In the genomic region with DNA sequence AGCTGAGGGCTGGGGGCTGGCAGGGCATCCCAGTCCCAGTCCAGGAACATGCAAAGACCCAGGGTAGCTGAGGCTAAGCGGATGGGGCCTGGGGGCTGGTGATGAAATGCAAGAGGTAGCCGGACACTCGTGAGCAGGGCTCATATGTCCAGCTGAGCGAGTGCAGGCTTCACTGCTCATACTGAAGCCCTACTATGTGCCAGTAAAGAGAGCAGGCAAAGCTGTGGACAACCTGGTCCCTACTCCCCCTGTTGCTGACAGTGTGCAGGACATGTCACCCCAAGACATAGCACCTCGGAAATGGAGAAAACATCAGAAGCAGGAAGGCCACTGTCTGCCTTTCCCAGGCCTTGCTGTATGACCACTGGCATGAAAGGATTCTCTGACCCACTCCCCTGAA, we compare ENCODE assay signal across 40 cellular contexts.
"Had no signal": no experiment of that assay in that cellular context is flagged by ENCODE, and none has a peak within 500 bp of the region (broad histone marks: within the 10 kb centered on the region; RNA-seq: fewer than 3 reads in every experiment).

No MANE protein-coding gene starts in this region.

- H3K27me3 Mint-ChIP-seq: activated CD4-positive, alpha-beta memory T cell treated with anti-CD3 and anti-CD28 coated beads, Interleukin-2, amount 10 ng/mL, durations not matched to agents 7 days and 5 days; activated CD4-positive, alpha-beta T cell treated with anti-CD3 and anti-CD28 coated beads for 36 hours; activated CD4-positive, alpha-beta T cell treated with anti-CD3 and anti-CD28 coated beads, Interleukin-2, amount 10 ng/mL, durations not matched to agents 7 days and 5 days; activated CD8-positive, alpha-beta memory T cell treated with anti-CD3 and anti-CD28 coated beads, Interleukin-2, amount 10 ng/mL, durations not matched to agents 7 days and 5 days; activated naive CD4-positive, alpha-beta T cell treated with anti-CD3 and anti-CD28 coated beads, Interleukin-2, amount 10 ng/mL, durations not matched to agents 7 days and 5 days; activated naive CD4-positive, alpha-beta T cell treated with anti-CD3 and anti-CD28 coated beads, Interleukin-2, amount 50 U/mL, for 24 hours; activated naive CD8-positive, alpha-beta T cell; activated naive CD8-positive, alpha-beta T cell treated with anti-CD3 and anti-CD28 coated beads, Interleukin-2, amount 10 ng/mL, durations not matched to agents 7 days and 5 days; activated naive CD8-positive, alpha-beta T cell treated with anti-CD3 and anti-CD28 coated beads, Interleukin-2, amount 50 U/mL, for 24 hours; activated T-cell treated with anti-CD3 and anti-CD28 coated beads, Interleukin-2, amount 50 U/mL, for 24 hours; central memory CD8-positive, alpha-beta T cell had no signal

- H3K36me3 ChIP-seq: ascending aorta, cardiac muscle cell had no signal

- H3K4me1 Mint-ChIP-seq: activated CD4-positive, alpha-beta T cell treated with anti-CD3 and anti-CD28 coated beads for 36 hours; activated CD8-positive, alpha-beta memory T cell treated with anti-CD3 and anti-CD28 coated beads, Interleukin-2, amount 10 ng/mL, durations not matched to agents 7 days and 5 days; activated naive CD4-positive, alpha-beta T cell treated with anti-CD3 and anti-CD28 coated beads, Interleukin-2, amount 10 ng/mL, durations not matched to agents 7 days and 5 days; activated naive CD4-positive, alpha-beta T cell treated with anti-CD3 and anti-CD28 coated beads, Interleukin-2, amount 50 U/mL, for 24 hours; activated naive CD8-positive, alpha-beta T cell treated with anti-CD3 and anti-CD28 coated beads, Interleukin-2, amount 50 U/mL, for 24 hours; central memory CD8-positive, alpha-beta T cell had no signal

- H3K27me3 ChIP-seq: ascending aorta, cardiac muscle cell had no signal

- H3K27ac Mint-ChIP-seq: activated CD4-positive, alpha-beta memory T cell treated with anti-CD3 and anti-CD28 coated beads, Interleukin-2, amount 10 ng/mL, durations not matched to agents 7 days and 5 days; activated CD4-positive, alpha-beta T cell treated with anti-CD3 and anti-CD28 coated beads for 36 hours; activated CD4-positive, alpha-beta T cell treated with anti-CD3 and anti-CD28 coated beads, Interleukin-2, amount 10 ng/mL, durations not matched to agents 7 days and 5 days; activated CD8-positive, alpha-beta memory T cell treated with anti-CD3 and anti-CD28 coated beads, Interleukin-2, amount 10 ng/mL, durations not matched to agents 7 days and 5 days; activated CD8-positive, alpha-beta T cell treated with anti-CD3 and anti-CD28 coated beads, Interleukin-2, amount 10 ng/mL, durations not matched to agents 7 days and 5 days; activated naive CD4-positive, alpha-beta T cell treated with anti-CD3 and anti-CD28 coated beads, Interleukin-2, amount 10 ng/mL, durations not matched to agents 7 days and 5 days; activated naive CD4-positive, alpha-beta T cell treated with anti-CD3 and anti-CD28 coated beads, Interleukin-2, amount 50 U/mL, for 24 hours; activated naive CD8-positive, alpha-beta T cell; activated naive CD8-positive, alpha-beta T cell treated with anti-CD3 and anti-CD28 coated beads, Interleukin-2, amount 10 ng/mL, durations not matched to agents 7 days and 5 days; activated naive CD8-positive, alpha-beta T cell treated with anti-CD3 and anti-CD28 coated beads, Interleukin-2, amount 50 U/mL, for 24 hours; activated T-cell treated with anti-CD3 and anti-CD28 coated beads, Interleukin-2, amount 50 U/mL, for 24 hours; activated T-helper 2 cell treated with anti-CD3 and anti-CD28 coated beads, Interferon-gamma antibody, Interleukin-2, Interleukin-4, amounts not matched to agents 10 μg/mL and 5 μg/mL and 100 μg/mL, durations not matched to agents 14 hours and 24 hours and 36 hours; T-helper 1 cell treated with Interleukin-12 subunit alpha and Interleukin-12 subunit beta and Interleukin-4 antibody, amounts not matched to agents 30 μg/mL and 1 μg/mL, for 36 hours; T-helper 2 cell treated with Interferon-gamma antibody and Interleukin-4, amounts not matched to agents 5 μg/mL and 100 μg/mL, for 36 hours; WTC11 had no signal

- H3K9me3 Mint-ChIP-seq: activated CD4-positive, alpha-beta memory T cell treated with anti-CD3 and anti-CD28 coated beads, Interleukin-2, amount 10 ng/mL, durations not matched to agents 7 days and 5 days; activated CD4-positive, alpha-beta T cell treated with anti-CD3 and anti-CD28 coated beads, Interleukin-2, amount 10 ng/mL, durations not matched to agents 7 days and 5 days; activated naive CD4-positive, alpha-beta T cell treated with anti-CD3 and anti-CD28 coated beads, Interleukin-2, amount 10 ng/mL, durations not matched to agents 7 days and 5 days; activated naive CD4-positive, alpha-beta T cell treated with anti-CD3 and anti-CD28 coated beads, Interleukin-2, amount 50 U/mL, for 24 hours; activated naive CD8-positive, alpha-beta T cell treated with anti-CD3 and anti-CD28 coated beads, Interleukin-2, amount 10 ng/mL, durations not matched to agents 7 days and 5 days; activated naive CD8-positive, alpha-beta T cell treated with anti-CD3 and anti-CD28 coated beads, Interleukin-2, amount 50 U/mL, for 24 hours; activated T-cell treated with anti-CD3 and anti-CD28 coated beads, Interleukin-2, amount 50 U/mL, for 24 hours; activated T-helper 2 cell treated with anti-CD3 and anti-CD28 coated beads, Interferon-gamma antibody, Interleukin-2, Interleukin-4, amounts not matched to agents 10 μg/mL and 5 μg/mL and 100 μg/mL, durations not matched to agents 14 hours and 24 hours and 36 hours; brain; central memory CD8-positive, alpha-beta T cell; T-helper 1 cell treated with Interleukin-12 subunit alpha and Interleukin-12 subunit beta and Interleukin-4 antibody, amounts not matched to agents 30 μg/mL and 1 μg/mL, for 36 hours; T-helper 2 cell treated with Interferon-gamma antibody and Interleukin-4, amounts not matched to agents 5 μg/mL and 100 μg/mL, for 36 hours; WTC11 had no signal

- DNase-seq: activated CD4-positive, alpha-beta memory T cell treated with anti-CD3 and anti-CD28 coated beads, Interleukin-2, amount 10 ng/mL, durations not matched to agents 7 days and 5 days; activated CD4-positive, alpha-beta T cell treated with anti-CD3 and anti-CD28 coated beads for 1 hour; activated CD4-positive, alpha-beta T cell treated with anti-CD3 and anti-CD28 coated beads for 36 hours; activated CD4-positive, alpha-beta T cell treated with anti-CD3 and anti-CD28 coated beads for 48 hours; activated CD4-positive, alpha-beta T cell treated with anti-CD3 and anti-CD28 coated beads, Interleukin-2, amount 10 ng/mL, durations not matched to agents 7 days and 5 days; activated CD4-positive, alpha-beta T cell treated with anti-CD3 and anti-CD28 coated beads, Interleukin-2, amount 50 U/mL, for 48 hours; activated CD4-positive, CD25-positive, alpha-beta regulatory T cell; activated CD8-positive, alpha-beta memory T cell treated with anti-CD3 and anti-CD28 coated beads for 24 hours; activated CD8-positive, alpha-beta memory T cell treated with anti-CD3 and anti-CD28 coated beads, Interleukin-2, amount 10 ng/mL, durations not matched to agents 7 days and 5 days; activated CD8-positive, alpha-beta memory T cell treated with anti-CD3 and anti-CD28 coated beads, Interleukin-2, amount 50 U/mL, for 48 hours; activated CD8-positive, alpha-beta T cell treated with anti-CD3 and anti-CD28 coated beads, Interleukin-2, amount 10 ng/mL, durations not matched to agents 7 days and 5 days; activated effector memory CD4-positive, alpha-beta T cell treated with Interleukin-2 at 50 U/mL for 16 hours; activated gamma-delta T cell; activated naive CD4-positive, alpha-beta T cell treated with anti-CD3 and anti-CD28 coated beads, Interleukin-2, amount 10 ng/mL, durations not matched to agents 7 days and 5 days; activated naive CD4-positive, alpha-beta T cell treated with Interleukin-2 at 50 U/mL for 16 hours; activated naive CD8-positive, alpha-beta T cell treated with anti-CD3 and anti-CD28 coated beads, Interleukin-2, amount 10 ng/mL, durations not matched to agents 7 days and 5 days; activated naive CD8-positive, alpha-beta T cell treated with anti-CD3 and anti-CD28 coated beads, Interleukin-2, amount 50 U/mL, for 24 hours; activated T-cell treated with anti-CD3 and anti-CD28 coated beads, Interleukin-2, amount 50 U/mL, for 24 hours; activated T-cell treated with anti-CD3 and anti-CD28 coated beads, Interleukin-2, amount 50 U/mL, for 48 hours; amygdala; anterior cingulate cortex; caudate nucleus; cerebellar nuclear complex; T-helper 1 cell; T-helper 2 cell; T-helper 9 cell had no signal

- H3K27ac ChIP-seq: ascending aorta, cardiac muscle cell, VCaP had no signal

- H3K4me3 Mint-ChIP-seq: activated CD4-positive, alpha-beta memory T cell treated with anti-CD3 and anti-CD28 coated beads, Interleukin-2, amount 10 ng/mL, durations not matched to agents 7 days and 5 days; activated CD4-positive, alpha-beta T cell treated with anti-CD3 and anti-CD28 coated beads for 36 hours; activated CD4-positive, alpha-beta T cell treated with anti-CD3 and anti-CD28 coated beads, Interleukin-2, amount 10 ng/mL, durations not matched to agents 7 days and 5 days; activated CD8-positive, alpha-beta memory T cell treated with anti-CD3 and anti-CD28 coated beads, Interleukin-2, amount 10 ng/mL, durations not matched to agents 7 days and 5 days; activated CD8-positive, alpha-beta T cell treated with anti-CD3 and anti-CD28 coated beads, Interleukin-2, amount 10 ng/mL, durations not matched to agents 7 days and 5 days; activated naive CD4-positive, alpha-beta T cell treated with anti-CD3 and anti-CD28 coated beads, Interleukin-2, amount 10 ng/mL, durations not matched to agents 7 days and 5 days; activated naive CD4-positive, alpha-beta T cell treated with anti-CD3 and anti-CD28 coated beads, Interleukin-2, amount 50 U/mL, for 24 hours; activated naive CD8-positive, alpha-beta T cell; activated naive CD8-positive, alpha-beta T cell treated with anti-CD3 and anti-CD28 coated beads, Interleukin-2, amount 10 ng/mL, durations not matched to agents 7 days and 5 days; activated naive CD8-positive, alpha-beta T cell treated with anti-CD3 and anti-CD28 coated beads, Interleukin-2, amount 50 U/mL, for 24 hours; activated T-cell treated with anti-CD3 and anti-CD28 coated beads, Interleukin-2, amount 50 U/mL, for 24 hours; brain; central memory CD8-positive, alpha-beta T cell; T-helper 1 cell treated with Interleukin-12 subunit alpha and Interleukin-12 subunit beta and Interleukin-4 antibody, amounts not matched to agents 30 μg/mL and 1 μg/mL, for 36 hours; T-helper 2 cell treated with Interferon-gamma antibody and Interleukin-4, amounts not matched to agents 5 μg/mL and 100 μg/mL, for 36 hours; WTC11 had no signal

- ATAC-seq: activated CD4-positive, alpha-beta T cell treated with anti-CD3 and anti-CD28 coated beads for 36 hours; activated CD4-positive, CD25-positive, alpha-beta regulatory T cell treated with anti-CD3 and anti-CD28 coated beads, Interleukin-2, amount 50 U/mL, for 24 hours; activated CD8-positive, alpha-beta memory T cell treated with anti-CD3 and anti-CD28 coated beads, Interleukin-2, amount 10 ng/mL, durations not matched to agents 7 days and 5 days; activated CD8-positive, alpha-beta T cell treated with anti-CD3 and anti-CD28 coated beads, Interleukin-2, amount 10 ng/mL, durations not matched to agents 7 days and 5 days; WTC11 had no signal

- H3K36me3 Mint-ChIP-seq: activated CD8-positive, alpha-beta memory T cell treated with anti-CD3 and anti-CD28 coated beads, Interleukin-2, amount 10 ng/mL, durations not matched to agents 7 days and 5 days; activated naive CD4-positive, alpha-beta T cell treated with anti-CD3 and anti-CD28 coated beads, Interleukin-2, amount 10 ng/mL, durations not matched to agents 7 days and 5 days; activated naive CD8-positive, alpha-beta T cell treated with anti-CD3 and anti-CD28 coated beads, Interleukin-2, amount 10 ng/mL, durations not matched to agents 7 days and 5 days had no signal

- H3K4me1 ChIP-seq: ascending aorta had no signal

- H3K9me3 ChIP-seq: ascending aorta had no signal

- H3K4me3 ChIP-seq: ascending aorta, cardiac muscle cell had no signal

- FAIRE-seq: bronchial epithelial cell, TTC549 had no signal
